1 cellular context compared by ENCODE assay signal in genomic region chr15:31489801-31490646, GRCh38.
TF ChIP-seq lines count a peak whose summit lies in the region.

No MANE protein-coding gene starts in this region.

TF ChIP-seq in SK-N-SH treated with all-trans-retinoic acid at 6 μM for 48 hours, 23 proteins besides CTCF, POLR2A, EP300 and RAD21 (continued from another document):
- no peak for TF ChIP-seq TSHZ2 (CRISPR knock-in tag; IDR thresholded peaks at IDR 0.05)
- TF ChIP-seq PPARA (CRISPR knock-in tag; IDR thresholded peaks at IDR 0.05; ENCODE audit: borderline replicate concordance): no peak
- TF ChIP-seq ESRRG (CRISPR knock-in tag; IDR thresholded peaks at IDR 0.05): no peak
- TF ChIP-seq ZC3H10 (CRISPR knock-in tag; IDR thresholded peaks at IDR 0.05): no peak
TF ChIP-seq in SK-N-SH treated with all-trans-retinoic acid at 6 μM for 48 hours: peak in this region for 0.
